Comparison of ENCODE assay signal across 14 cellular contexts in the genomic region with DNA sequence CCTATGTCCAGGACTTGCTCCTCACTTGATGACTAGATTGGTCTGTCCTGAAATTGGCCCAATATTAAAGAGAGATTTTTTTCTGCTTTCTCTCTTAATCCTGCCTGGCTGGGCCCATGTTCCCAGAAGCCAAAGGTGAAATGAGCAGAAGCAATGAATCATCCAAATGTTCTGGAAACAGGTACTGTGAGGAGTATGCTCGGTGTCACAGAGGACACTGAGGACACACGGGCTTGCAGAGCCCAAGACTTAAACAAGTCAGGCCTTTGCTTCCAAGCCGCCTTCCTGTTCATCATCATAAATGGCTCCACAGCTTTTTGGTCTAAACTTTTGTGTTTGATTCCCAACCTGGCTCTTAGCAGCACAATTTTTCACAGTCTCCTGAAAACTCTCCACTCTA. TPM values are rescaled to one million over a fixed set of nuclear protein-coding genes. Genes with fewer than 3 reads are reported as not detected.
DNase-seq lines count a peak whose midpoint lies in the region; ATAC-seq lines count a peak whose summit lies in the region.
"Had no signal": no experiment of that assay in that cellular context is flagged by ENCODE, and none has a peak within 500 bp of the region (broad histone marks: within the 10 kb centered on the region; RNA-seq: fewer than 3 reads in every experiment).

No MANE protein-coding gene starts in this region.

- H3K4me3 Mint-ChIP-seq in activated CD4-positive, alpha-beta T cell treated with anti-CD3 and anti-CD28 coated beads, Interleukin-2, amount 10 ng/mL, durations not matched to agents 7 days and 5 days: no peak overlapping the region
- no peak overlapping the region for H3K4me3 Mint-ChIP-seq in stimulated activated naive CD8-positive, alpha-beta T cell treated with anti-CD3 and anti-CD28 coated beads, Interleukin-15, Interleukin-2, amounts not matched to agents 100 ng/mL and 50 ng/mL, for 24 hours
- no peak overlapping the region for H3K4me3 Mint-ChIP-seq in stimulated activated naive CD8-positive, alpha-beta T cell treated with anti-CD3 and anti-CD28 coated beads, Interleukin-15, amount 100 ng/mL, for 72 hours
- H3K4me3 Mint-ChIP-seq: B cell; CD4-positive, CD25-positive, alpha-beta regulatory T cell had no signal

- H3K36me3 Mint-ChIP-seq in activated CD4-positive, alpha-beta T cell treated with anti-CD3 and anti-CD28 coated beads, Interleukin-2, amount 10 ng/mL, durations not matched to agents 7 days and 5 days (ENCODE audit: low read depth): peaks cover 52% of the 10 kb centered on the region
- H3K36me3 Mint-ChIP-seq in stimulated activated naive CD8-positive, alpha-beta T cell treated with anti-CD3 and anti-CD28 coated beads, Interleukin-15, Interleukin-2, amounts not matched to agents 100 ng/mL and 50 ng/mL, for 24 hours (ENCODE audit: low read depth): peaks cover 66% of the 10 kb centered on the region

- CTCF ChIA-PET in activated CD4-positive, alpha-beta T cell treated with anti-CD3 and anti-CD28 coated beads, Interleukin-2, amount 10 ng/mL, durations not matched to agents 7 days and 5 days (lab: Charles Lee): interaction anchor here (2.0 kb wide), 1 partner anchor 10 kb away, joined by 12 read pairs; no protein-coding TSS in a partner anchor

- DNase-seq in activated CD4-positive, alpha-beta T cell treated with anti-CD3 and anti-CD28 coated beads, Interleukin-2, amount 10 ng/mL, durations not matched to agents 7 days and 5 days: no peak
- DNase-seq in activated CD4-positive, alpha-beta T cell treated with anti-CD3 and anti-CD28 coated beads, Interleukin-2, amount 50 U/mL, for 48 hours: no peak
- no peak for DNase-seq in stimulated activated naive CD8-positive, alpha-beta T cell treated with anti-CD3 and anti-CD28 coated beads, Interleukin-15, Interleukin-2, amounts not matched to agents 100 U/mL and 50 U/mL, for 24 hours
- DNase-seq in stimulated activated naive CD8-positive, alpha-beta T cell treated with anti-CD3 and anti-CD28 coated beads, Interleukin-15, amount 100 ng/mL, for 72 hours: no peak
- no peak for DNase-seq in OCI-M2 (lab: John Stamatoyannopoulos, UW; ENCODE audit: unreplicated experiment)
- DNase-seq: CD4-positive, CD25-positive, alpha-beta regulatory T cell; EL; NCI-H187; NCI-H345; NCI-H526 had no signal

- no peaks in the 10 kb centered on the region for H3K27me3 Mint-ChIP-seq in activated CD4-positive, alpha-beta T cell treated with anti-CD3 and anti-CD28 coated beads, Interleukin-2, amount 10 ng/mL, durations not matched to agents 7 days and 5 days
- no peaks in the 10 kb centered on the region for H3K27me3 Mint-ChIP-seq in stimulated activated naive CD8-positive, alpha-beta T cell treated with anti-CD3 and anti-CD28 coated beads, Interleukin-15, Interleukin-2, amounts not matched to agents 100 ng/mL and 50 ng/mL, for 24 hours
- no peaks in the 10 kb centered on the region for H3K27me3 Mint-ChIP-seq in stimulated activated naive CD8-positive, alpha-beta T cell treated with anti-CD3 and anti-CD28 coated beads, Interleukin-15, amount 100 ng/mL, for 72 hours
- H3K27me3 Mint-ChIP-seq: B cell; CD4-positive, CD25-positive, alpha-beta regulatory T cell had no signal

- H3K9me3 Mint-ChIP-seq in activated CD4-positive, alpha-beta T cell treated with anti-CD3 and anti-CD28 coated beads, Interleukin-2, amount 10 ng/mL, durations not matched to agents 7 days and 5 days: peaks cover 3% of the 10 kb centered on the region
- peaks cover 3% of the 10 kb centered on the region for H3K9me3 Mint-ChIP-seq in stimulated activated naive CD8-positive, alpha-beta T cell treated with anti-CD3 and anti-CD28 coated beads, Interleukin-15, Interleukin-2, amounts not matched to agents 100 ng/mL and 50 ng/mL, for 24 hours
- peaks cover 6 to 13% of the 10 kb centered on the region in 2 donors for H3K9me3 Mint-ChIP-seq in stimulated activated naive CD8-positive, alpha-beta T cell treated with anti-CD3 and anti-CD28 coated beads, Interleukin-15, amount 100 ng/mL, for 72 hours
- H3K9me3 Mint-ChIP-seq: CD4-positive, CD25-positive, alpha-beta regulatory T cell had no signal

- no peak for ATAC-seq in stimulated activated naive CD8-positive, alpha-beta T cell treated with anti-CD3 and anti-CD28 coated beads, Interleukin-15, Interleukin-2, amounts not matched to agents 100 U/mL and 50 U/mL, for 24 hours
- peak; percentile 57 for ATAC-seq in esophagus mucosa
- no peak for ATAC-seq in stimulated activated naive CD8-positive, alpha-beta T cell treated with anti-CD3 and anti-CD28 coated beads, Interleukin-15, amount 100 ng/mL, for 72 hours
- ATAC-seq in HG03469 (IDR thresholded peaks at IDR 0.05; ENCODE audit: unreplicated experiment): no peak

- H3K27ac Mint-ChIP-seq in activated CD4-positive, alpha-beta T cell treated with anti-CD3 and anti-CD28 coated beads, Interleukin-2, amount 10 ng/mL, durations not matched to agents 7 days and 5 days: peak overlapping the region; percentile 36
- H3K27ac Mint-ChIP-seq in stimulated activated naive CD8-positive, alpha-beta T cell treated with anti-CD3 and anti-CD28 coated beads, Interleukin-15, Interleukin-2, amounts not matched to agents 100 ng/mL and 50 ng/mL, for 24 hours: peak overlapping the region; percentile 45
- peak overlapping the region; percentile 16 to 27 for H3K27ac Mint-ChIP-seq in stimulated activated naive CD8-positive, alpha-beta T cell treated with anti-CD3 and anti-CD28 coated beads, Interleukin-15, amount 100 ng/mL, for 72 hours

- H3K4me1 Mint-ChIP-seq in activated CD4-positive, alpha-beta T cell treated with anti-CD3 and anti-CD28 coated beads, Interleukin-2, amount 10 ng/mL, durations not matched to agents 7 days and 5 days: no peaks in the 10 kb centered on the region
- no peaks in the 10 kb centered on the region for H3K4me1 Mint-ChIP-seq in stimulated activated naive CD8-positive, alpha-beta T cell treated with anti-CD3 and anti-CD28 coated beads, Interleukin-15, Interleukin-2, amounts not matched to agents 100 ng/mL and 50 ng/mL, for 24 hours (ENCODE audit: low read depth)
- no peaks in the 10 kb centered on the region for H3K4me1 Mint-ChIP-seq in stimulated activated naive CD8-positive, alpha-beta T cell treated with anti-CD3 and anti-CD28 coated beads, Interleukin-15, amount 100 ng/mL, for 72 hours
- H3K4me1 Mint-ChIP-seq: B cell; CD4-positive, CD25-positive, alpha-beta regulatory T cell had no signal

- POLR2A ChIA-PET in activated CD4-positive, alpha-beta T cell treated with anti-CD3 and anti-CD28 coated beads, Interleukin-2, amount 10 ng/mL, durations not matched to agents 7 days and 5 days (lab: Charles Lee): no interaction called here

RNA-seq across cellular contexts. Expression of gene EIF3J, which starts 31.4 kb away (rescaled TPM):
- 10 to 100 TPM; 86.1 to 94.9 TPM for total RNA-seq in activated CD4-positive, alpha-beta T cell treated with anti-CD3 and anti-CD28 coated beads, Interleukin-2, amount 10 ng/mL, durations not matched to agents 7 days and 5 days
- total RNA-seq in esophagus mucosa: 64.7 TPM
